8 cellular contexts compared by ENCODE assay signal in genomic region chr2:87583796-87584195, GRCh38.
DNase-seq lines count a peak whose midpoint lies in the region; ATAC-seq and TF ChIP-seq lines count a peak whose summit lies in the region.
"Not testable (repeated sequence)": the region's sequence is repeated elsewhere in the genome, so short reads cannot be mapped to it uniquely, and the experiment has no call there.

No MANE protein-coding gene starts in this region.

- H3K18ac ChIP-seq in mesendoderm (ENCODE audit: low read length): not testable (repeated sequence)

- H3K27me3 Mint-ChIP-seq in activated CD4-positive, alpha-beta T cell treated with anti-CD3 and anti-CD28 coated beads, Interleukin-2, amount 10 ng/mL, durations not matched to agents 24 days and 14 days; chondrocyte (ENCODE audit: low read depth); progenitor cell of endocrine pancreas; stimulated activated naive B cell treated with anti-CD40 and anti-IgM and Interleukin-4, amounts not matched to agents 10 μg/mL and 1 μg/mL and 100 μg/mL, for 72 hours: not testable (repeated sequence)

- H3K36me3 Mint-ChIP-seq in activated CD4-positive, alpha-beta T cell treated with anti-CD3 and anti-CD28 coated beads, Interleukin-2, amount 10 ng/mL, durations not matched to agents 24 days and 14 days (ENCODE audit: low read depth); chondrocyte (ENCODE audit: low read depth); progenitor cell of endocrine pancreas (ENCODE audit: insufficient read depth); stimulated activated naive B cell treated with anti-CD40 and anti-IgM and Interleukin-4, amounts not matched to agents 10 μg/mL and 1 μg/mL and 100 μg/mL, for 72 hours: not testable (repeated sequence)

- ATAC-seq in stimulated activated naive B cell treated with anti-CD40 and anti-IgM and Interleukin-4, amounts not matched to agents 10 μg/mL and 1 μg/mL and 100 μg/mL, for 72 hours (replicated peaks): not testable (repeated sequence)

- intact Hi-C loops in activated CD4-positive, alpha-beta T cell treated with anti-CD3 and anti-CD28 coated beads, Interleukin-2, amount 10 ng/mL, durations not matched to agents 24 days and 14 days (cut with micrococcal nuclease); esophagus squamous epithelium (cut with DNase I); vagina (cut with DNase I): not testable (repeated sequence)

- H3K4me1 Mint-ChIP-seq in activated CD4-positive, alpha-beta T cell treated with anti-CD3 and anti-CD28 coated beads, Interleukin-2, amount 10 ng/mL, durations not matched to agents 24 days and 14 days; chondrocyte (ENCODE audit: low read depth); progenitor cell of endocrine pancreas (ENCODE audit: low read depth); stimulated activated naive B cell treated with anti-CD40 and anti-IgM and Interleukin-4, amounts not matched to agents 10 μg/mL and 1 μg/mL and 100 μg/mL, for 72 hours: not testable (repeated sequence)

- H3K56ac ChIP-seq in mesendoderm (ENCODE audit: low read length): not testable (repeated sequence)

- H3K4ac ChIP-seq in mesendoderm (ENCODE audit: low read depth, low read length): not testable (repeated sequence)

- peak overlapping the region in 3 of 4 donors; percentile 12 to 54 (median 34) for H3K4me3 ChIP-seq in esophagus squamous epithelium
- peak overlapping the region; percentile 6 to 43 for H3K4me3 ChIP-seq in right atrium auricular region
- H3K4me3 ChIP-seq in mesendoderm (ENCODE audit: low read length): not testable (repeated sequence)
- peak overlapping the region; percentile 28 to 36 for H3K4me3 ChIP-seq in vagina

- H3K27ac ChIP-seq in esophagus squamous epithelium; right atrium auricular region; mesendoderm (ENCODE audit: low read depth, low read length); vagina: not testable (repeated sequence)

- H3K9me3 Mint-ChIP-seq in activated CD4-positive, alpha-beta T cell treated with anti-CD3 and anti-CD28 coated beads, Interleukin-2, amount 10 ng/mL, durations not matched to agents 24 days and 14 days; chondrocyte (ENCODE audit: low read depth); progenitor cell of endocrine pancreas (ENCODE audit: low read depth); stimulated activated naive B cell treated with anti-CD40 and anti-IgM and Interleukin-4, amounts not matched to agents 10 μg/mL and 1 μg/mL and 100 μg/mL, for 72 hours: not testable (repeated sequence)

- H2BK120ac ChIP-seq in mesendoderm (ENCODE audit: low read depth, low read length): not testable (repeated sequence)

- H4K5ac ChIP-seq in mesendoderm (ENCODE audit: low read length): not testable (repeated sequence)

- not testable (repeated sequence) for H3K4me2 ChIP-seq in mesendoderm (ENCODE audit: low read length)

- not testable (repeated sequence) for H3K27me3 ChIP-seq in esophagus squamous epithelium; right atrium auricular region; mesendoderm (ENCODE audit: insufficient read depth, low read length, poor library complexity); vagina

- not testable (repeated sequence) for H2BK15ac ChIP-seq in mesendoderm (replicated peaks; ENCODE audit: low read depth)

- not testable (repeated sequence) for H3K79me1 ChIP-seq in mesendoderm (ENCODE audit: low read length)

- TF ChIP-seq CTCF in chondrocyte (IDR thresholded peaks at IDR 0.05); esophagus squamous epithelium (IDR thresholded peaks at IDR 0.05); right atrium auricular region (IDR thresholded peaks at IDR 0.05); progenitor cell of endocrine pancreas (IDR thresholded peaks at IDR 0.05; ENCODE audit: unreplicated experiment); vagina (IDR thresholded peaks at IDR 0.05): not testable (repeated sequence)

- H2AK5ac ChIP-seq in mesendoderm (ENCODE audit: low read length): not testable (repeated sequence)

- H3K4me1 ChIP-seq in esophagus squamous epithelium; right atrium auricular region; mesendoderm (ENCODE audit: control insufficient read depth, low read depth, low read length); vagina: not testable (repeated sequence)

- H3K9ac ChIP-seq in mesendoderm (ENCODE audit: low read length): not testable (repeated sequence)

- H3K9me3 ChIP-seq in esophagus squamous epithelium, right atrium auricular region, vagina: not testable (repeated sequence)

- H3K23ac ChIP-seq in mesendoderm (ENCODE audit: low read length): not testable (repeated sequence)

- not testable (repeated sequence) for H3K27ac Mint-ChIP-seq in activated CD4-positive, alpha-beta T cell treated with anti-CD3 and anti-CD28 coated beads, Interleukin-2, amount 10 ng/mL, durations not matched to agents 24 days and 14 days; progenitor cell of endocrine pancreas
- peak overlapping the region; percentile 36 for H3K27ac Mint-ChIP-seq in chondrocyte (ENCODE audit: unreplicated experiment)
- H3K27ac Mint-ChIP-seq in stimulated activated naive B cell treated with anti-CD40 and anti-IgM and Interleukin-4, amounts not matched to agents 10 μg/mL and 1 μg/mL and 100 μg/mL, for 72 hours: peak overlapping the region; percentile 42

- H3K36me3 ChIP-seq in esophagus squamous epithelium; right atrium auricular region; mesendoderm (ENCODE audit: control insufficient read depth, insufficient read depth, low read length); vagina: not testable (repeated sequence)

- not testable (repeated sequence) for H2BK5ac ChIP-seq in mesendoderm (ENCODE audit: low read length)

- not testable (repeated sequence) for H4K8ac ChIP-seq in mesendoderm (ENCODE audit: low read depth, low read length)

- peak; percentile 14 for DNase-seq in activated CD4-positive, alpha-beta T cell treated with anti-CD3 and anti-CD28 coated beads, Interleukin-2, amount 10 ng/mL, durations not matched to agents 24 days and 14 days
- DNase-seq in chondrocyte (ENCODE audit: low spot score); esophagus squamous epithelium (lab: John Stamatoyannopoulos, UW); right atrium auricular region (ENCODE audit: low spot score); progenitor cell of endocrine pancreas (ENCODE audit: low spot score, unreplicated experiment); stimulated activated naive B cell treated with anti-CD40 and anti-IgM and Interleukin-4, amounts not matched to agents 10 μg/mL and 1 μg/mL and 100 μg/mL, for 72 hours; vagina (ENCODE audit: extremely low spot score in 2 of 2): not testable (repeated sequence)
- DNase-seq in mesendoderm: peak; percentile 1

- WGBS in esophagus squamous epithelium, 2 donors: 60 to 83% methylated on average over 1 to 5 of the region's 14 CpGs
- WGBS in mesendoderm (ENCODE audit: extremely low coverage, insufficient coverage, low lambda C conversion rate): no CpG with 5 or more reads among the region's 14 CpGs

- not testable (repeated sequence) for H3K4me3 Mint-ChIP-seq in activated CD4-positive, alpha-beta T cell treated with anti-CD3 and anti-CD28 coated beads, Interleukin-2, amount 10 ng/mL, durations not matched to agents 24 days and 14 days; chondrocyte (ENCODE audit: unreplicated experiment); stimulated activated naive B cell treated with anti-CD40 and anti-IgM and Interleukin-4, amounts not matched to agents 10 μg/mL and 1 μg/mL and 100 μg/mL, for 72 hours
- peak overlapping the region; percentile 35 for H3K4me3 Mint-ChIP-seq in progenitor cell of endocrine pancreas (ENCODE audit: low read depth)

- H3K79me2 ChIP-seq in mesendoderm (ENCODE audit: control insufficient read depth, insufficient read depth, low read length): not testable (repeated sequence)

- TF ChIP-seq POLR2A in esophagus squamous epithelium (IDR thresholded peaks at IDR 0.05); vagina (IDR thresholded peaks at IDR 0.05): not testable (repeated sequence)
